In the genomic region with DNA sequence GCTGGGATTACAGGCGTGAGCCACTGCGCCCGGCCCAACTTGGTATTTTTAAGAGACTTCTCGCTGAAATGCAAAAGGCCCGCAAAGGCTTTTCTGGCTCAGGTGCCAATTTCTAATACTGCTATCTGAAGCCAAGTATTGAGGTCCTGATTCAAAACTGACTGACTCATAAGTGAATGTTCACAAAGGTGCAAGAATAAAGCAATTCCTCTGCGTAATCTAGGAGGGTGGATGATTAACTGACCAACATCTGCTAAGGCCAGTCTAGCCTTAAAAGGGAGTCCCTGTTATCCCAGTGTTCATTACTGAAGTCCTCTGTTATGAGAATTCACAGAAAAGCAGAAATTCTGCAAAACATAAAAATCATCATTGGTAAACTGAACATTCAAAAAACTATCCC, we compare ENCODE assay signal across 15 cellular contexts.
DNase-seq lines count a peak whose midpoint lies in the region; ATAC-seq and TF ChIP-seq lines count a peak whose summit lies in the region.
"Had no signal": no experiment of that assay in that cellular context is flagged by ENCODE, and none has a peak within 500 bp of the region (broad histone marks: within the 10 kb centered on the region; RNA-seq: fewer than 3 reads in every experiment).

No MANE protein-coding gene starts in this region.

- in situ Hi-C loops in ACHN (cut with HindIII; ENCODE audit: low pct_ligation_motif_present, low pct_unique_long_range_greater_than_20kb, low sequenced_read_pairs): no loop called here
- in situ Hi-C loops in GM23248 (cut with MboI): no loop called here
- in situ Hi-C loops in Panc1 (cut with HindIII; ENCODE audit: low pct_unique_long_range_greater_than_20kb, low sequenced_read_pairs): no loop called here
- in situ Hi-C loops in GM13976 (cut with MboI; ENCODE audit: low sequenced_read_pairs, unreplicated experiment): no loop called here

- no peaks in the 10 kb centered on the region for H3K9me2 ChIP-seq in GM23248 (ENCODE audit: insufficient read depth)
- H3K9me2 ChIP-seq: SK-N-SH had no signal

- H3F3A ChIP-seq in GM23248 (ENCODE audit: insufficient read depth): no peaks in the 10 kb centered on the region

- no peak for TF ChIP-seq CTCF in Panc1 (IDR thresholded peaks at IDR 0.05)
- no peak for TF ChIP-seq CTCF in GM13976 (IDR thresholded peaks at IDR 0.05; ENCODE audit: borderline replicate concordance, control extremely low read depth, extremely low read depth, insufficient read depth, missing control alignments)
- TF ChIP-seq CTCF in type B pancreatic cell (conservative IDR thresholded peaks at IDR 0.05): no peak

- CTCF ChIA-PET in Panc1 (lab: Charles Lee): no interaction called here

- peaks cover 18% of the 10 kb centered on the region for H3K4me1 Mint-ChIP-seq in type B pancreatic cell (ENCODE audit: unreplicated experiment)

- ATAC-seq in Panc1: no peak
- ATAC-seq in esophagus mucosa: peak; percentile 73
- ATAC-seq: activated CD8-positive, alpha-beta T cell treated with anti-CD3 and anti-CD28 coated beads, Interleukin-2, amount 10 ng/mL, durations not matched to agents 7 days and 5 days had no signal

- H3K4me2 ChIP-seq in GM23248 (ENCODE audit: unreplicated experiment): no peak overlapping the region
- H3K4me2 ChIP-seq: SK-N-SH had no signal

- H3K27ac Mint-ChIP-seq in type B pancreatic cell: no peak overlapping the region
- H3K27ac Mint-ChIP-seq: activated CD8-positive, alpha-beta T cell treated with anti-CD3 and anti-CD28 coated beads, Interleukin-2, amount 10 ng/mL, durations not matched to agents 7 days and 5 days had no signal

- no peaks in the 10 kb centered on the region for H3K4me1 ChIP-seq in GM23248 (ENCODE audit: insufficient read depth)
- H3K4me1 ChIP-seq in Panc1 (ENCODE audit: control insufficient read depth, insufficient read depth, low read length): no peaks in the 10 kb centered on the region

- no peaks in the 10 kb centered on the region for H3K27me3 Mint-ChIP-seq in type B pancreatic cell

- no peak overlapping the region for H2AFZ ChIP-seq in GM23248

- TSS peak; percentile 57 for BruUV-seq in Panc1 (replicated peaks; lab: Mats Ljungman, UMichigan)

- no peak overlapping the region for H3K27ac ChIP-seq in GM23248
- no peak overlapping the region for H3K27ac ChIP-seq in Panc1 (ENCODE audit: low read length)
- H3K27ac ChIP-seq: ovary, stomach had no signal

- H3K9me3 ChIP-seq in GM23248 (ENCODE audit: low read depth) (no peaks in the 10 kb centered on the region), Panc1 (ENCODE audit: control insufficient read depth, insufficient read depth, low read depth, low read length) (no peaks in the 10 kb centered on the region)
- H3K9me3 ChIP-seq: ovary, SK-N-SH, stomach had no signal

- H3K9ac ChIP-seq in GM23248: no peak overlapping the region
- H3K9ac ChIP-seq: SK-N-SH had no signal

- peak; percentile 99 for DNase-seq in ACHN
- peak; percentile 60 for DNase-seq in GM23248
- DNase-seq in Panc1 (ENCODE audit: low read depth, low spot score): no peak
- no peak for DNase-seq in GM13976 (ENCODE audit: low spot score)
- no peak for DNase-seq in effector CD4-positive, alpha-beta T cell
- DNase-seq in islet precursor cell: no peak
- DNase-seq in type B pancreatic cell (ENCODE audit: extremely low spot score, unreplicated experiment): no peak
- DNase-seq: activated CD8-positive, alpha-beta T cell treated with anti-CD3 and anti-CD28 coated beads, Interleukin-2, amount 10 ng/mL, durations not matched to agents 7 days and 5 days; activated effector memory CD4-positive, alpha-beta T cell treated with Interleukin-2 at 50 U/mL for 16 hours; effector CD8-positive, alpha-beta T cell; NCI-H345; ovary; SK-N-SH; stomach had no signal

- no peaks in the 10 kb centered on the region for H3K36me3 Mint-ChIP-seq in type B pancreatic cell

- no peaks in the 10 kb centered on the region for H3K27me3 ChIP-seq in GM23248 (replicated peaks; ENCODE audit: insufficient read depth)
- no peaks in the 10 kb centered on the region for H3K27me3 ChIP-seq in Panc1 (ENCODE audit: control insufficient read depth, insufficient read depth, low read length)
- H3K27me3 ChIP-seq: ovary, stomach had no signal

- POLR2A ChIA-PET in Panc1 (lab: Charles Lee): no interaction called here

- H3K4me3 Mint-ChIP-seq in type B pancreatic cell: no peak overlapping the region
- H3K4me3 Mint-ChIP-seq: activated CD8-positive, alpha-beta T cell treated with anti-CD3 and anti-CD28 coated beads, Interleukin-2, amount 10 ng/mL, durations not matched to agents 7 days and 5 days had no signal

- H3K79me2 ChIP-seq in GM23248 (ENCODE audit: insufficient read depth): peaks cover 96% of the 10 kb centered on the region

- H3K4me3 ChIP-seq in GM23248 (no peak overlapping the region), Panc1 (ENCODE audit: low read depth in 2 of 2, low read length in 2 of 2) (no peak overlapping the region)
- H3K4me3 ChIP-seq: ovary, stomach had no signal

- 0 out of 2 replicates have a peak, but pooled peaks cover 5% of the 10 kb centered on the region for H4K20me1 ChIP-seq in GM23248 (ENCODE audit: insufficient read depth)

- H3K36me3 ChIP-seq in GM23248 (ENCODE audit: low read depth): no peaks in the 10 kb centered on the region
- H3K36me3 ChIP-seq in Panc1 (ENCODE audit: control insufficient read depth, insufficient read depth, low read length): no peaks in the 10 kb centered on the region
- H3K36me3 ChIP-seq: ovary, stomach had no signal

- WGBS in GM23248 (ENCODE audit: low coverage in 1 of 2, low lambda C conversion rate in 2 of 2, missing lambda C conversion rate in 2 of 2), 2 experiments: 89 to 92% methylated on average over 6 of the region's 6 CpGs

- H3K9me3 Mint-ChIP-seq in type B pancreatic cell: no peaks in the 10 kb centered on the region

- intact Hi-C loops in Panc1 (cut with micrococcal nuclease; ENCODE audit: unreplicated experiment): no loop called here

Comparison
In these comparisons a context has a peak if more than half of its experiments do, and no peak if none do; other contexts are left out.
1. DNase-seq: peak in ACHN (single experiment) and GM23248 (single experiment); none in Panc1 (single experiment), GM13976 (single experiment), effector CD4-positive, alpha-beta T cell (single experiment), islet precursor cell (single experiment) and type B pancreatic cell (single experiment).